Comparison of ENCODE assay signal across 10 cellular contexts in genomic region chr6:28710466-28711191, GRCh38.
DNase-seq lines count a peak whose midpoint lies in the region; ATAC-seq, FAIRE-seq and TF ChIP-seq lines count a peak whose summit lies in the region.
"Had no signal": no experiment of that assay in that cellular context is flagged by ENCODE, and none has a peak within 500 bp of the region (broad histone marks: within the 10 kb centered on the region; RNA-seq: fewer than 3 reads in every experiment).

No MANE protein-coding gene starts in this region.

- POLR2A ChIA-PET in A673 (lab: Charles Lee; ENCODE audit: low non-redundant PET), result no interaction called here
- POLR2A ChIA-PET in PC-9 (lab: Charles Lee; ENCODE audit: unreplicated experiment), result no interaction called here

- BruUV-seq in A673 (replicated peaks; lab: Mats Ljungman, UMichigan) (no TSS peak), PC-9 (replicated peaks; lab: Mats Ljungman, UMichigan) (no TSS peak)

- TF ChIP-seq CTCF in A673 (conservative IDR thresholded peaks at IDR 0.05; ENCODE audit: low read depth, low read length) (no peak), PC-9 (conservative IDR thresholded peaks at IDR 0.05) (no peak)

- H3K4me3 ChIP-seq in A673 (ENCODE audit: low read depth, low read length, poor library complexity, severe bottlenecking), result peak overlapping the region; percentile 37
- H3K4me3 ChIP-seq in PC-9, result peak overlapping the region; percentile 69
- H3K4me3 ChIP-seq: ovary had no signal

- H3F3A ChIP-seq in PC-9 (ENCODE audit: insufficient read depth, low read depth), result peaks cover 24% of the 10 kb centered on the region

- DNase-seq in A673 (ENCODE audit: low spot score) (peak; percentile 80), H54 (ENCODE audit: insufficient read length, low spot score) (no peak), PC-9 (peak in 1 of 2 experiments; percentile 52), fibroblast of the conjunctiva (ENCODE audit: low read depth) (peak; percentile 53), COLO668 (lab: John Stamatoyannopoulos, UW; ENCODE audit: unreplicated experiment) (no peak), SHP77 treated with DMSO at 0.1 percent for 48 hours (lab: John Stamatoyannopoulos, UW) (no peak), Right ventricle myocardium superior (no peak)
- DNase-seq: activated CD4-positive, alpha-beta T cell treated with anti-CD3 and anti-CD28 coated beads, Interleukin-2, amount 50 U/mL, for 48 hours had no signal

- no peaks in the 10 kb centered on the region for H3K9me2 ChIP-seq in PC-9 (ENCODE audit: insufficient read depth)

- intact Hi-C loops in A673 (cut with micrococcal nuclease; ENCODE audit: unreplicated experiment) (no loop called here), PC-9 (cut with micrococcal nuclease; ENCODE audit: unreplicated experiment) (no loop called here), Right ventricle myocardium superior (cut with DNase I) (no loop called here)

- peak; percentile 60 for FAIRE-seq in H54 (lab: Jason Lieb, UNC)

- H3K9me3 ChIP-seq in A673 (ENCODE audit: low read depth, low read length, poor library complexity, severe bottlenecking) (peaks cover 20% of the 10 kb centered on the region), PC-9 (ENCODE audit: insufficient read depth, low read depth) (peaks cover 7% of the 10 kb centered on the region; the same call in 1 of the 2 replicates)

- H3K36me3 ChIP-seq in A673 (ENCODE audit: insufficient read depth, low read length, poor library complexity, severe bottlenecking), result no peaks in the 10 kb centered on the region
- H3K36me3 ChIP-seq in PC-9 (ENCODE audit: low read depth), result no peaks in the 10 kb centered on the region
- H3K36me3 ChIP-seq: ovary had no signal

- H3K4me1 ChIP-seq in A673 (ENCODE audit: insufficient read depth, low read length, poor library complexity, severe bottlenecking) (no peaks in the 10 kb centered on the region), PC-9 (replicated peaks; ENCODE audit: insufficient read depth) (no peaks in the 10 kb centered on the region)

- H3K27ac ChIP-seq in A673 (ENCODE audit: low read depth, low read length, poor library complexity, severe bottlenecking) (no peak overlapping the region), PC-9 (no peak overlapping the region)

- H3K4me2 ChIP-seq in PC-9, result peak overlapping the region; percentile 94

- no peaks in the 10 kb centered on the region for H4K20me1 ChIP-seq in PC-9 (ENCODE audit: insufficient read depth)

- CTCF ChIA-PET in A673 (lab: Charles Lee) (no interaction called here), PC-9 (lab: Charles Lee) (no interaction called here)

- no peak for TF ChIP-seq POLR2A in H54 (IDR thresholded peaks at IDR 0.05; ENCODE audit: low read depth, low read length)

- H3K79me2 ChIP-seq in PC-9 (ENCODE audit: low read depth), result no peaks in the 10 kb centered on the region

- no peak for ATAC-seq in GM18873 (IDR thresholded peaks at IDR 0.05; ENCODE audit: low FRiP score, unreplicated experiment)
- no peak for ATAC-seq in Right ventricle myocardium superior (ENCODE audit: poor library complexity)

- peak overlapping the region; percentile 93 for H2AFZ ChIP-seq in PC-9

- no peaks in the 10 kb centered on the region for H3K27me3 ChIP-seq in A673 (replicated peaks; ENCODE audit: insufficient read depth, low read depth, low read length, poor library complexity)
- no peaks in the 10 kb centered on the region for H3K27me3 ChIP-seq in PC-9 (ENCODE audit: insufficient read depth, low read depth)
- H3K27me3 ChIP-seq: ovary had no signal

Comparison
In these comparisons a context has a peak if more than half of its experiments do, and no peak if none do; other contexts are left out.
1. DNase-seq: peak in A673 (single experiment) and fibroblast of the conjunctiva (single experiment); none in H54 (single experiment), COLO668 (single experiment), SHP77 treated with DMSO at 0.1 percent for 48 hours (single experiment) and Right ventricle myocardium superior (single experiment).